In the genomic region with DNA sequence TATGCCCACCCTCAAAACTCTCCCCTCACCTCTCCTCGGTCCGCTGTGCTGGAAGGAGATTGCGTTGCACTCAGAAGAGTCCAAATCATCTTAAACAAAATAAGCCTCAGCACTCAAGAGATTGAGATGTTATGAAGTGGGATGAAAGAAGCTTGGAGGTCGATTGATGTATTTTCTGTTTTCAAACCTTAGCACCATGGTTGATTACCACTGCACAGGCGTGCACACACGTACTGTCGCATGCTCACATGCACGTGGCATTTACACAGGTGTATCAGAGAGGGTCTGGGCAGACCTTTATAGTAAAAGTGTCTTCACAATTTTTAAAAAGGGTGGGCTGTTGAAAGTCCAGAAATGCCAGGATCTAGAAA, we compare ENCODE assay signal across 8 cellular contexts. TPM values are rescaled to one million over a fixed set of nuclear protein-coding genes. Genes with fewer than 3 reads are reported as not detected.
A peak's percentile ranks its signal among the peaks of the same experiment; 100 is the strongest.
DNase-seq lines count a peak whose midpoint lies in the region; ATAC-seq and TF ChIP-seq lines count a peak whose summit lies in the region.

No MANE protein-coding gene starts in this region.

- ATAC-seq in GM21576 (IDR thresholded peaks at IDR 0.05; ENCODE audit: unreplicated experiment): no peak
- ATAC-seq in HG03457 (IDR thresholded peaks at IDR 0.05; ENCODE audit: unreplicated experiment): no peak

- H4K20me1 ChIP-seq in MM.1S (ENCODE audit: insufficient read depth, low read length): no peaks in the 10 kb centered on the region

- intact Hi-C loops in CD4-positive, alpha-beta memory T cell (cut with micrococcal nuclease): loop anchor here (1.0 kb wide), 2 partner anchors 198 to 282 kb away; no protein-coding TSS in a partner anchor

- H3K4me3 ChIP-seq in CD4-positive, alpha-beta memory T cell (ENCODE audit: low read length in 2 of 2): peak overlapping the region; percentile 40 to 64
- H3K4me3 ChIP-seq in MM.1S (ENCODE audit: low read length) (peak overlapping the region; percentile 53; the same call in 1 of the 2 replicates), ectodermal cell (ENCODE audit: insufficient read depth, low read depth, low read length) (peak overlapping the region; percentile 50), neuron (ENCODE audit: low read length) (peak overlapping the region; percentile 98)

- H3F3A ChIP-seq in MM.1S (ENCODE audit: insufficient read depth, low read length): no peaks in the 10 kb centered on the region

- peaks cover 24% of the 10 kb centered on the region for H3K4me1 ChIP-seq in CD4-positive, alpha-beta memory T cell (ENCODE audit: insufficient read depth, low read length)
- H3K4me1 ChIP-seq in MM.1S (ENCODE audit: low read length) (no peaks in the 10 kb centered on the region), ectodermal cell (ENCODE audit: control insufficient read depth, insufficient read depth, low read length) (peaks cover 12% of the 10 kb centered on the region), neuron (ENCODE audit: insufficient read depth, low read length) (peaks cover 19% of the 10 kb centered on the region)

- no peak overlapping the region for H3K9ac ChIP-seq in MM.1S (ENCODE audit: low read length)

- peaks cover 8 to 10% of the 10 kb centered on the region in 2 donors for H3K36me3 Mint-ChIP-seq in CD4-positive, alpha-beta memory T cell

- H2AFZ ChIP-seq in MM.1S (ENCODE audit: low read length): peak overlapping the region; percentile 63; the same call in 1 of the 2 replicates
- H2AFZ ChIP-seq in neuron (ENCODE audit: low read depth, low read length): peak overlapping the region; percentile 41

- no peaks in the 10 kb centered on the region for H3K9me2 ChIP-seq in MM.1S (replicated peaks; ENCODE audit: insufficient read depth, low read length)

- H3K27ac ChIP-seq in CD4-positive, alpha-beta memory T cell (ENCODE audit: low read depth, low read length): peak overlapping the region; percentile 63
- H3K27ac ChIP-seq in MM.1S (ENCODE audit: low read length) (no peak overlapping the region), ectodermal cell (ENCODE audit: insufficient read depth, low read depth, low read length, poor library complexity, severe bottlenecking) (peak overlapping the region; percentile 95)

- peaks cover 0 to 3% of the 10 kb centered on the region in 2 donors for H3K27me3 Mint-ChIP-seq in CD4-positive, alpha-beta memory T cell

- POLR2A ChIA-PET in CD4-positive, alpha-beta memory T cell (lab: Charles Lee; ENCODE audit: partially characterized antibody): interaction anchor here (0.6 to 2.3 kb wide), 7 partner anchors 48 to 282 kb away, joined by 3 to 15 read pairs (median 6); partner anchors contain the start of gene MAP3K4

- CTCF ChIA-PET in CD4-positive, alpha-beta memory T cell (lab: Charles Lee; ENCODE audit: partially characterized antibody): interaction anchor here (0.6 to 1.5 kb wide), 4 partner anchors 96 to 1575 kb away, joined by 3 to 4 read pairs (median 3); no protein-coding TSS in a partner anchor

- H3K27me3 ChIP-seq in CD4-positive, alpha-beta memory T cell (ENCODE audit: insufficient read depth, low read length): no peaks in the 10 kb centered on the region
- H3K27me3 ChIP-seq in MM.1S (replicated peaks; ENCODE audit: insufficient read depth, low read length) (no peaks in the 10 kb centered on the region), ectodermal cell (ENCODE audit: control insufficient read depth, insufficient read depth, low read length, poor library complexity, severe bottlenecking) (no peaks in the 10 kb centered on the region), neuron (ENCODE audit: insufficient read depth, low read length) (no peaks in the 10 kb centered on the region)

- peak overlapping the region; percentile 91 to 97 (median 94) for H3K4me3 Mint-ChIP-seq in CD4-positive, alpha-beta memory T cell

- H3K36me3 ChIP-seq in CD4-positive, alpha-beta memory T cell (ENCODE audit: insufficient read depth, low read length): no peaks in the 10 kb centered on the region
- H3K36me3 ChIP-seq in MM.1S (replicated peaks; ENCODE audit: insufficient read depth, low read length) (no peaks in the 10 kb centered on the region), ectodermal cell (ENCODE audit: control insufficient read depth, insufficient read depth, low read length) (no peaks in the 10 kb centered on the region), neuron (ENCODE audit: insufficient read depth, low read length) (peaks cover 10% of the 10 kb centered on the region)

- H3K79me2 ChIP-seq in MM.1S (ENCODE audit: low read length): no peaks in the 10 kb centered on the region

- H3K4me2 ChIP-seq in MM.1S (ENCODE audit: low read depth, low read length): peak overlapping the region; percentile 45; the same call in 1 of the 2 replicates

- 44 to 45% methylated on average over 8 of the region's 8 CpGs for WGBS in ectodermal cell, 2 experiments

- no peak for DNase-seq in CD4-positive, alpha-beta memory T cell
- DNase-seq in MM.1S: no peak
- DNase-seq in amniotic stem cell (lab: John Stamatoyannopoulos, UW): no peak
- DNase-seq in NCI-H1694 treated with DMSO at 0.1 percent for 48 hours (lab: John Stamatoyannopoulos, UW): no peak

- no peak for TF ChIP-seq CTCF in MM.1S (IDR thresholded peaks at IDR 0.05; ENCODE audit: low read length)

- peak overlapping the region; percentile 95 to 99 (median 98) for H3K27ac Mint-ChIP-seq in CD4-positive, alpha-beta memory T cell

- no peaks in the 10 kb centered on the region for H3K9me3 Mint-ChIP-seq in CD4-positive, alpha-beta memory T cell

- H3K4me1 Mint-ChIP-seq in CD4-positive, alpha-beta memory T cell: peaks cover 16 to 33% (median 27%) of the 10 kb centered on the region in 4 donors

- H3K9me3 ChIP-seq in CD4-positive, alpha-beta memory T cell (ENCODE audit: control insufficient read depth in 1 of 2, low read length in 2 of 2): no peaks in the 10 kb centered on the region
- H3K9me3 ChIP-seq in MM.1S (replicated peaks; ENCODE audit: insufficient read depth, low read length): no peaks in the 10 kb centered on the region
- no peaks in the 10 kb centered on the region for H3K9me3 ChIP-seq in ectodermal cell (ENCODE audit: control insufficient read depth, low read length)
- H3K9me3 ChIP-seq in neuron (ENCODE audit: low read length): no peaks in the 10 kb centered on the region

RNA-seq across cellular contexts. Expression of gene AGPAT4, which starts 0.6 kb away (rescaled TPM):
- total RNA-seq in CD4-positive, alpha-beta memory T cell: 1 to 10 TPM; 3.6 to 4.3 TPM
- polyA plus RNA-seq in CD4-positive, alpha-beta memory T cell: 1 to 10 TPM; 3.9 to 6.9 TPM
- polyA plus RNA-seq in ectodermal cell (2013, experiment 1 of 4): 42.3 TPM
- polyA plus RNA-seq in ectodermal cell (2013, experiment 2 of 4): 39.6 TPM
- polyA plus RNA-seq in ectodermal cell (2013, experiment 3 of 4): 28.2 TPM
- 31.7 TPM for polyA plus RNA-seq in ectodermal cell (2013, experiment 4 of 4)
